8 cellular contexts compared by ENCODE assay signal in the genomic region with DNA sequence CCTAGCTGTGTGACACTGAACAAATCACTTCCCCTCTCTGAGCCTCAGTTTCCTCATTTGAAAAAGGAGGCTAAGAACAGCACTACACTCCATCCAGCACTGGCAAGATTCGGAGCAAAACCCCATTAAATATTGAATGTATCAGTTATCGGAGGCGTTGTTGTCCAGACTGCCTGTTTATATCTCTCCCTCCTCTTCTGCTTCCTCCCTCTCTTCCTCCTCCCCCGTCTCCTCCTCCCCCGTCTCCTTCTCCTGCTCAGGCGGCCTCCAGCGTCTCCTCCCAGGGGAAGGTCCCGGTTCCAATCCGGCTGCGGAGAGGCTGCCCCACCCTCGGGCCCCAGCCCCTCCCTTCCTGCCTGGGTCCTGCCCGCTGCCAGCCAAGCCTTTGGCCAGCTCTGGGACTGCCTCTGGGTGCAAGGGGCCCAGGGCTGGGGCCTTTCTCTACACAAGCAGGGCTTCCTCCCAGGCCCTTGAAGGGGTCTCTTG. TPM values are rescaled to one million over a fixed set of nuclear protein-coding genes. Genes with fewer than 3 reads are reported as not detected.
DNase-seq lines count a peak whose midpoint lies in the region; ATAC-seq and TF ChIP-seq lines count a peak whose summit lies in the region.

No MANE protein-coding gene starts in this region.

- H3K4me1 ChIP-seq in Caco-2 (peaks cover 7% of the 10 kb centered on the region), thymus (ENCODE audit: control insufficient read depth, insufficient read depth, low read length) (peaks cover 11% of the 10 kb centered on the region)

- peaks cover 33% of the 10 kb centered on the region for H3K4me1 Mint-ChIP-seq in Caco-2 (ENCODE audit: low read depth, unreplicated experiment)
- peaks cover 54% of the 10 kb centered on the region for H3K4me1 Mint-ChIP-seq in central memory CD8-positive, alpha-beta T cell

- no peaks in the 10 kb centered on the region for H3K9me3 Mint-ChIP-seq in Caco-2 (ENCODE audit: unreplicated experiment)
- no peaks in the 10 kb centered on the region for H3K9me3 Mint-ChIP-seq in central memory CD8-positive, alpha-beta T cell

- H3K27ac ChIP-seq in thymus (ENCODE audit: low read depth): peak overlapping the region; percentile 64

- CTCF ChIA-PET in Caco-2 (lab: Charles Lee): no interaction called here

- intact Hi-C loops in Caco-2 (cut with micrococcal nuclease; ENCODE audit: unreplicated experiment): no loop called here
- intact Hi-C loops in left colon (cut with DNase I, micrococcal nuclease): loop anchor here in 1 of 2 donors (5.0 kb wide), 1 partner anchor 46 kb away; a partner anchor contains a TSS

- peaks cover 71% of the 10 kb centered on the region for H3K36me3 Mint-ChIP-seq in Caco-2 (ENCODE audit: insufficient read depth, unreplicated experiment)
- peaks cover 22% of the 10 kb centered on the region for H3K36me3 Mint-ChIP-seq in central memory CD8-positive, alpha-beta T cell (ENCODE audit: insufficient read depth)

- H3K27me3 Mint-ChIP-seq in Caco-2 (ENCODE audit: insufficient read depth, unreplicated experiment): no peaks in the 10 kb centered on the region
- H3K27me3 Mint-ChIP-seq in central memory CD8-positive, alpha-beta T cell: no peaks in the 10 kb centered on the region

- no peaks in the 10 kb centered on the region for H3K36me3 ChIP-seq in Caco-2 (ENCODE audit: control insufficient read depth, insufficient read depth, low read length)
- H3K36me3 ChIP-seq in MG63: peaks cover 7% of the 10 kb centered on the region; the same call in 1 of the 2 replicates
- H3K36me3 ChIP-seq in thymus (ENCODE audit: control insufficient read depth, insufficient read depth): no peaks in the 10 kb centered on the region

- no peaks in the 10 kb centered on the region for H3K27me3 ChIP-seq in Caco-2 (replicated peaks; ENCODE audit: control insufficient read depth, insufficient read depth, low read length)
- no peaks in the 10 kb centered on the region for H3K27me3 ChIP-seq in MG63
- H3K27me3 ChIP-seq in thymus (ENCODE audit: control insufficient read depth, insufficient read depth): peaks cover 7% of the 10 kb centered on the region

- no peaks in the 10 kb centered on the region for H3K9me3 ChIP-seq in Caco-2
- no peaks in the 10 kb centered on the region for H3K9me3 ChIP-seq in MG63
- no peaks in the 10 kb centered on the region for H3K9me3 ChIP-seq in thymus (ENCODE audit: control insufficient read depth)

- peak; percentile 46 to 69 for DNase-seq in Caco-2
- DNase-seq in MG63: peak; percentile 95
- DNase-seq in central memory CD8-positive, alpha-beta T cell (ENCODE audit: low spot score in 2 of 2): no peak
- DNase-seq in left colon: peak; percentile 87 to 95
- DNase-seq in superior temporal gyrus (ENCODE audit: extremely low spot score): no peak
- no peak for DNase-seq in NCI-H345 (lab: John Stamatoyannopoulos, UW)

- no peak for ATAC-seq in central memory CD8-positive, alpha-beta T cell (replicated peaks; ENCODE audit: extremely low read depth, poor library complexity, severe bottlenecking)
- peak; percentile 44 for ATAC-seq in left colon
- ATAC-seq in HG03378 (IDR thresholded peaks at IDR 0.05; ENCODE audit: unreplicated experiment): no peak

- POLR2A ChIA-PET in Caco-2 (lab: Charles Lee): interaction anchor here (1.2 kb wide), 1 partner anchor 39 kb away, joined by 3 read pairs; no protein-coding TSS in a partner anchor

- H3K4me3 ChIP-seq in Caco-2 (ENCODE audit: low read depth, low read length): no peak overlapping the region
- H3K4me3 ChIP-seq in MG63: peak overlapping the region; percentile 31
- no peak overlapping the region for H3K4me3 ChIP-seq in thymus (ENCODE audit: low read length)

- BruUV-seq in Caco-2 (replicated peaks; lab: Mats Ljungman, UMichigan): no TSS peak

- TF ChIP-seq CTCF in Caco-2 (IDR thresholded peaks at IDR 0.05; ENCODE audit: insufficient read depth in 1 of 2, low read depth in 1 of 2, low read length in 1 of 2, severe bottlenecking in 1 of 2, unreplicated experiment in 1 of 2): no peak

- peak overlapping the region; percentile 91 for H3K4me3 Mint-ChIP-seq in Caco-2 (ENCODE audit: unreplicated experiment)
- peak overlapping the region; percentile 92 for H3K4me3 Mint-ChIP-seq in central memory CD8-positive, alpha-beta T cell

- 10% methylated on average over 12 of the region's 12 CpGs for WGBS in thymus

- H3K27ac Mint-ChIP-seq in Caco-2 (ENCODE audit: unreplicated experiment): peak overlapping the region; percentile 69
- no peak overlapping the region for H3K27ac Mint-ChIP-seq in central memory CD8-positive, alpha-beta T cell (ENCODE audit: low read depth)

RNA-seq across cellular contexts. Expression of a gene that starts 2.0 kb away (rescaled TPM):
- total RNA-seq in Caco-2 (2022): 10.6 and 11.3 TPM in 2 replicates
- total RNA-seq in MG63 (2014; rRNA removed; shearing (Covaris generic); ENCODE audit: low replicate concordance): 66.4 and 72.7 TPM in 2 replicates
- total RNA-seq in left colon: 10 to 100 TPM; 41.7 to 76.6 TPM
- 60.9 TPM for polyA plus RNA-seq in thymus

RNA-seq across cellular contexts. Expression of a gene that starts 4.1 kb away (rescaled TPM):
- 83.4 and 89.5 TPM in 2 replicates for total RNA-seq in Caco-2 (2022)
- total RNA-seq in MG63 (2014; rRNA removed; shearing (Covaris generic); ENCODE audit: low replicate concordance): 13.4 and 22.7 TPM in 2 replicates
- total RNA-seq in left colon: 10 to 100 TPM; 60.9 to 62.7 TPM
- 17.2 TPM for polyA plus RNA-seq in thymus

RNA-seq across cellular contexts. Expression of a gene that starts 27.7 kb away (rescaled TPM):
- total RNA-seq in Caco-2 (2022) (125 and 131 TPM in 2 replicates), left colon (10 to 100 TPM; 69.0 to 83.1 TPM)
- total RNA-seq in MG63 (2014; rRNA removed; shearing (Covaris generic); ENCODE audit: low replicate concordance): 64.1 and 104 TPM in 2 replicates
- polyA plus RNA-seq in thymus: 259 TPM

RNA-seq across cellular contexts. Expression of a gene that starts 27.8 kb away (rescaled TPM):
- total RNA-seq in Caco-2 (2022) (103 and 111 TPM in 2 replicates), left colon (10 to 100 TPM; 13.8 to 14.9 TPM)
- total RNA-seq in MG63 (2014; rRNA removed; shearing (Covaris generic); ENCODE audit: low replicate concordance): 3.0 TPM in 1 of 2 replicates, not detected in the other
- 27.1 TPM for polyA plus RNA-seq in thymus

RNA-seq across cellular contexts. Expression of a gene that starts 39.2 kb away (rescaled TPM):
- total RNA-seq in Caco-2 (2022): 326 and 343 TPM in 2 replicates
- 705 and 777 TPM in 2 replicates for total RNA-seq in MG63 (2014; rRNA removed; shearing (Covaris generic); ENCODE audit: low replicate concordance)
- total RNA-seq in left colon: 10 to 100 TPM; 66.7 to 83.9 TPM
- polyA plus RNA-seq in thymus: 101 TPM

Comparison
In these comparisons a context has a peak if more than half of its experiments do, and no peak if none do; other contexts are left out.
1. DNase-seq: peak in Caco-2 (2 of 2), MG63 (single experiment) and left colon (2 of 2); none in central memory CD8-positive, alpha-beta T cell (0 of 2), superior temporal gyrus (single experiment) and NCI-H345 (single experiment).